24 cellular contexts compared by ENCODE assay signal in genomic region chr6:150453357-150453756, GRCh38.
"Had no signal": no experiment of that assay in that cellular context is flagged by ENCODE, and none has a peak within 500 bp of the region (broad histone marks: within the 10 kb centered on the region; RNA-seq: fewer than 3 reads in every experiment).

No MANE protein-coding gene starts in this region.

- DNase-seq: activated CD4-positive, alpha-beta T cell treated with anti-CD3 and anti-CD28 coated beads for 4 hours; activated CD4-positive, alpha-beta T cell treated with anti-CD3 and anti-CD28 coated beads, Interleukin-2, amount 50 U/mL, for 48 hours; activated CD8-positive, alpha-beta memory T cell treated with anti-CD3 and anti-CD28 coated beads for 24 hours; activated effector memory CD4-positive, alpha-beta T cell treated with Interleukin-2 at 50 U/mL for 16 hours; activated naive CD4-positive, alpha-beta T cell treated with Interleukin-2 at 50 U/mL for 16 hours; anterior cingulate cortex; cerebellar nuclear complex; colonic mucosa; effector CD8-positive, alpha-beta T cell; esophagus squamous epithelium; foreskin melanocyte; islet precursor cell; mammary epithelial cell; pancreas; stimulated activated CD4-positive, alpha-beta T cell treated with anti-CD3 and anti-CD28 coated beads, Interleukin-12 subunit alpha, Interleukin-12 subunit beta, amount 100 ng/mL, for 4 hours; stimulated activated CD4-positive, alpha-beta T cell treated with anti-CD3 and anti-CD28 coated beads, Interleukin-4, amount 100 ng/mL, for 1 hour; stimulated activated naive CD8-positive, alpha-beta T cell treated with anti-CD3 and anti-CD28 coated beads, Interleukin-15, Interleukin-2, amounts not matched to agents 100 U/mL and 50 U/mL, for 24 hours; T-helper 1 cell; testis; trophoblast cell had no signal

- ATAC-seq: stimulated activated naive CD8-positive, alpha-beta T cell treated with anti-CD3 and anti-CD28 coated beads, Interleukin-15, Interleukin-2, amounts not matched to agents 100 U/mL and 50 U/mL, for 24 hours had no signal

- H3K4me1 ChIP-seq: colonic mucosa, esophagus squamous epithelium, pancreas, psoas muscle, testis had no signal

- H3K36me3 ChIP-seq: colonic mucosa, esophagus squamous epithelium, pancreas had no signal

- FAIRE-seq: endometrium, pancreas had no signal

- H3K27me3 ChIP-seq: colonic mucosa, esophagus squamous epithelium, hepatocyte, pancreas, testis had no signal

- H3K4me3 ChIP-seq: colonic mucosa, esophagus squamous epithelium, hepatocyte, pancreas, psoas muscle, testis had no signal

- H3K27ac ChIP-seq: colonic mucosa, epithelial cell of prostate, hepatocyte, pancreas, testis had no signal

- H3K9me3 ChIP-seq: colonic mucosa, esophagus squamous epithelium, pancreas, psoas muscle, testis had no signal
